ENCODE assay signal across 5 cellular contexts in the genomic region with DNA sequence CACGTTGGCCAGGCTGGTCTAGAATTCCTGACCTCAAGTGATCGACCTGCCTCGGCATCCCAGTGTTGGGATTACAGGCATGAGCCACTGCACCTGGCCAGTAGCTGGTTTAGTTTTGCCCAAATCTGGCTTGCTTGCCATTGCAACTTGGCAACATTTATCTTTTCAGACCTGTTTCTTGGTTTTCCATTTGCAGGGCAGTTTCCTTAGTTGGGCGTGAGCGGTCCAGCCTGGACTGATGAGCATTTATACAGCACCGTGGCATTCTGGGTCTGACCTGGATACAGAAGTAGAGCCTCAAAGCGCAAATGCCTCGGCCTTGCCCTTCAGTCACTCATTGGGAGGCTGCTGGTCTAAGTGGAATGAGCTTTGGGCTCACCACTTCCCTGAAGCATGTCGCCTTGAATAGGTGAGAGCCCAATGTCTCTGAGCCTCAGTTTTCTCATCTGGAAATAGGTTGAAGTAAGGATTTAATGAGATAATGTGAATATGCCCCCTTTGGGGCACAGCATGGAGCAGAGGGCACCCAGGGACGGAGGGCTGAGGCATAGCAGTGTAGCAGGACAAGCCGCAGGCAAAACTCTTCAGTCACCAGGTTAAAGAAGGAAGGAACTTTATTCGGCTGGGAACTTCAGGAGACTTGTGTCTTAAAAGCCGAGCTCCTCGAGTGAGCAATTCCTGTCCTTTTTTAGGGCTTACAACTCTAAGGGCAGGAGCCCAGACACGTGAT. TPM values are rescaled to one million over a fixed set of nuclear protein-coding genes. Genes with fewer than 3 reads are reported as not detected.
"Had no signal": no experiment of that assay in that cellular context is flagged by ENCODE, and none has a peak within 500 bp of the region (broad histone marks: within the 10 kb centered on the region; RNA-seq: fewer than 3 reads in every experiment).

No MANE protein-coding gene starts in this region.

RNA-seq across cellular contexts. Expression of gene RNU1-2, which starts 23.3 kb away (rescaled TPM):
- total RNA-seq: fibroblast of villous mesenchyme had no signal
- polyA plus RNA-seq: esophagus; mammary epithelial cell; naive thymus-derived CD4-positive, alpha-beta T cell; thymus had no signal
